ENCODE assay signal across 18 cellular contexts in the genomic region with DNA sequence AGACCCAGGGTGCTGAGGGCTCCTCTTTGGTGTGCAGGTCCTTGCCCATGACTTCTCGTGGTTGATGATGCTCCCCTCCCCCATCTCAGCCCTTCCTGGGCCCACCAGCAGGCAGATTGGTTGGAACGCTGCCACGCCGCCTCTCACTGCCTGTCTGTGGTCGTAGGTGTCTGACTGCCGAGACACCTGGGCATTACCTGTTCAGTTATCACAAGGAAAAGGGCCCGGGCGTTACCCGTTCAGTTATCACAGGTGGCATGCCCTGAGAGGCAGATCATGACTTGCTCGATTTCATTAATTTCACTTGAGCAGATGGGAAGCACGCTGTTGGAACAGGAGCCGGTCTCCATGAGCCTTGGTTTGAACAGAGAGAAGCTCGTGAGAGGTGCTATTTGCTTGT. TPM values are rescaled to one million over a fixed set of nuclear protein-coding genes. Genes with fewer than 3 reads are reported as not detected.
DNase-seq lines count a peak whose midpoint lies in the region; ATAC-seq and TF ChIP-seq lines count a peak whose summit lies in the region.
"Had no signal": no experiment of that assay in that cellular context is flagged by ENCODE, and none has a peak within 500 bp of the region (broad histone marks: within the 10 kb centered on the region; RNA-seq: fewer than 3 reads in every experiment).

No MANE protein-coding gene starts in this region.

- no peaks in the 10 kb centered on the region for H3F3A ChIP-seq in SK-N-SH (replicated peaks; ENCODE audit: insufficient read depth)

- POLR2A ChIA-PET in CD8-positive, alpha-beta memory T cell (lab: Charles Lee): no interaction called here
- POLR2A ChIA-PET in SK-N-SH (lab: Yijun Ruan, JAX): interaction anchor here (0.9 kb wide), 1 partner anchor 79 kb away, joined by 4 read pairs; no protein-coding TSS in a partner anchor

- no peak overlapping the region for H3K4me3 ChIP-seq in CD8-positive, alpha-beta memory T cell (ENCODE audit: low read length)
- no peak overlapping the region for H3K4me3 ChIP-seq in neuronal stem cell (ENCODE audit: low read length in 2 of 2)
- H3K4me3 ChIP-seq in SK-N-SH (ENCODE audit: low read depth in 2 of 2, low read length in 1 of 2): no peak overlapping the region
- H3K4me3 ChIP-seq: GM12878, pancreas had no signal

- peak overlapping the region in 7 of 8 donors; percentile 19 to 91 (median 84) for H3K27ac Mint-ChIP-seq in CD8-positive, alpha-beta memory T cell
- no peak overlapping the region for H3K27ac Mint-ChIP-seq in activated CD8-positive, alpha-beta memory T cell treated with anti-CD3 and anti-CD28 coated beads, Interleukin-2, amount 10 ng/mL, durations not matched to agents 7 days and 5 days
- H3K27ac Mint-ChIP-seq: T-helper 1 cell treated with Interleukin-12 subunit alpha and Interleukin-12 subunit beta and Interleukin-4 antibody, amounts not matched to agents 30 μg/mL and 1 μg/mL, for 36 hours had no signal

- no peak for ATAC-seq in activated CD8-positive, alpha-beta memory T cell treated with anti-CD3 and anti-CD28 coated beads, Interleukin-2, amount 10 ng/mL, durations not matched to agents 7 days and 5 days
- ATAC-seq in HG02763 (IDR thresholded peaks at IDR 0.05; ENCODE audit: unreplicated experiment): no peak
- ATAC-seq: GM12878, pancreas had no signal

- no peak overlapping the region for H3K27ac ChIP-seq in CD8-positive, alpha-beta memory T cell (ENCODE audit: low read depth, low read length)
- H3K27ac ChIP-seq in cingulate gyrus (ENCODE audit: low read depth, low read length): peak overlapping the region; percentile 4
- no peak overlapping the region for H3K27ac ChIP-seq in neuronal stem cell (replicated peaks; ENCODE audit: low read length)
- H3K27ac ChIP-seq in SK-N-SH (ENCODE audit: low read depth in 2 of 2, low read length in 1 of 2): no peak overlapping the region
- H3K27ac ChIP-seq: brain microvascular endothelial cell, HL-60, pancreas had no signal

- H3K14ac ChIP-seq in neuronal stem cell (ENCODE audit: low read length): no peak overlapping the region

- H3K4me3 Mint-ChIP-seq in CD8-positive, alpha-beta memory T cell: no peak overlapping the region
- no peak overlapping the region for H3K4me3 Mint-ChIP-seq in activated CD8-positive, alpha-beta memory T cell treated with anti-CD3 and anti-CD28 coated beads, Interleukin-2, amount 10 ng/mL, durations not matched to agents 7 days and 5 days
- H3K4me3 Mint-ChIP-seq: B cell; T-helper 1 cell treated with Interleukin-12 subunit alpha and Interleukin-12 subunit beta and Interleukin-4 antibody, amounts not matched to agents 30 μg/mL and 1 μg/mL, for 36 hours had no signal

- no peak for TF ChIP-seq RAD21 in SK-N-SH (IDR thresholded peaks at IDR 0.05; ENCODE audit: low read length)

- H3K4me1 Mint-ChIP-seq in CD8-positive, alpha-beta memory T cell: peaks cover 0 to 18% (median 3%) of the 10 kb centered on the region in 3 donors
- H3K4me1 Mint-ChIP-seq in activated CD8-positive, alpha-beta memory T cell treated with anti-CD3 and anti-CD28 coated beads, Interleukin-2, amount 10 ng/mL, durations not matched to agents 7 days and 5 days: peaks cover 8% of the 10 kb centered on the region

- no peaks in the 10 kb centered on the region for H3K27me3 ChIP-seq in CD8-positive, alpha-beta memory T cell (ENCODE audit: insufficient read depth, low read length, poor library complexity, severe bottlenecking)
- H3K27me3 ChIP-seq in neuronal stem cell (ENCODE audit: control insufficient read depth in 3 of 3, insufficient read depth in 3 of 3, low read depth in 1 of 3, low read length in 3 of 3) (no peaks in the 10 kb centered on the region), SK-N-SH (ENCODE audit: insufficient read depth) (no peaks in the 10 kb centered on the region)
- H3K27me3 ChIP-seq: brain microvascular endothelial cell, pancreas had no signal

- no peaks in the 10 kb centered on the region for H3K4me1 ChIP-seq in CD8-positive, alpha-beta memory T cell (ENCODE audit: insufficient read depth, low read length)
- peaks cover 0 to 13% of the 10 kb centered on the region in 2 donors for H3K4me1 ChIP-seq in neuronal stem cell (ENCODE audit: control insufficient read depth in 2 of 2, insufficient read depth in 1 of 2, low read depth in 1 of 2, low read length in 2 of 2)
- no peaks in the 10 kb centered on the region; a peak in 1 of 4 replicates for H3K4me1 ChIP-seq in SK-N-SH (ENCODE audit: control insufficient read depth in 1 of 2, insufficient read depth in 2 of 2, low read depth in 1 of 2, low read length in 1 of 2)

- H3K9ac ChIP-seq in neuronal stem cell (ENCODE audit: low read depth, low read length, poor library complexity) (no peak overlapping the region), SK-N-SH (no peak overlapping the region)

- H4K20me1 ChIP-seq in SK-N-SH (ENCODE audit: insufficient read depth): no peaks in the 10 kb centered on the region

- H3K36me3 ChIP-seq in CD8-positive, alpha-beta memory T cell (ENCODE audit: insufficient read depth, low read length): peaks cover 42% of the 10 kb centered on the region
- H3K36me3 ChIP-seq in neuronal stem cell (replicated peaks in 1 of 2; ENCODE audit: control insufficient read depth in 2 of 2, insufficient read depth in 2 of 2, low read length in 2 of 2) (peaks cover 7 to 20% of the 10 kb centered on the region in 2 donors), SK-N-SH (replicated peaks in 1 of 2; ENCODE audit: control insufficient read depth in 1 of 2, insufficient read depth in 2 of 2, low read length in 1 of 2) (peaks cover 34 to 36% of the 10 kb centered on the region in 2 experiments)
- H3K36me3 ChIP-seq: pancreas had no signal

- H2BK5ac ChIP-seq in neuronal stem cell (ENCODE audit: low read length): no peak overlapping the region

- no peak for TF ChIP-seq CTCF in SK-N-SH (IDR thresholded peaks at IDR 0.05)

- H3K79me2 ChIP-seq in SK-N-SH (ENCODE audit: insufficient read depth): 0 out of 2 replicates have a peak, but pooled peaks cover 3% of the 10 kb centered on the region

- no peak overlapping the region for H2AK5ac ChIP-seq in neuronal stem cell (ENCODE audit: low read depth, low read length)

- no peak overlapping the region for H4K8ac ChIP-seq in neuronal stem cell (ENCODE audit: low read depth, low read length)

- DNase-seq in CD8-positive, alpha-beta memory T cell: peak in 1 of 5 donors; percentile 23
- DNase-seq in NCI-H1694 treated with DMSO at 0.1 percent for 48 hours (lab: John Stamatoyannopoulos, UW): peak; percentile 55
- no peak for DNase-seq in neuronal stem cell (ENCODE audit: low spot score)
- DNase-seq in SK-N-SH: no peak
- no peak for DNase-seq in GF-D8 (lab: John Stamatoyannopoulos, UW)
- DNase-seq in activated CD8-positive, alpha-beta memory T cell treated with anti-CD3 and anti-CD28 coated beads, Interleukin-2, amount 10 ng/mL, durations not matched to agents 7 days and 5 days: no peak
- DNase-seq: activated CD4-positive, alpha-beta T cell treated with anti-CD3 and anti-CD28 coated beads for 4 hours; brain microvascular endothelial cell; effector memory CD4-positive, alpha-beta T cell; NCI-H1436; NCI-H69 had no signal

- H4K91ac ChIP-seq in neuronal stem cell (ENCODE audit: low read depth, low read length, poor library complexity): no peak overlapping the region

- peak overlapping the region; percentile 76 for H2BK12ac ChIP-seq in neuronal stem cell (ENCODE audit: low read length)

- H3K4ac ChIP-seq in neuronal stem cell (ENCODE audit: low read length): no peak overlapping the region

- no peaks in the 10 kb centered on the region for H3K79me1 ChIP-seq in neuronal stem cell (ENCODE audit: low read depth, low read length)

- H2BK15ac ChIP-seq in neuronal stem cell (ENCODE audit: low read length): no peak overlapping the region

- H3K36me3 Mint-ChIP-seq in CD8-positive, alpha-beta memory T cell: peaks cover 22 to 90% (median 28%) of the 10 kb centered on the region in 3 donors
- H3K36me3 Mint-ChIP-seq in activated CD8-positive, alpha-beta memory T cell treated with anti-CD3 and anti-CD28 coated beads, Interleukin-2, amount 10 ng/mL, durations not matched to agents 7 days and 5 days: peaks cover 58% of the 10 kb centered on the region

- H3K4me2 ChIP-seq in neuronal stem cell (ENCODE audit: insufficient read depth, low read length, poor library complexity, severe bottlenecking): no peak overlapping the region
- no peak overlapping the region for H3K4me2 ChIP-seq in SK-N-SH

- CTCF ChIA-PET in CD8-positive, alpha-beta memory T cell (lab: Charles Lee): no interaction called here
- CTCF ChIA-PET in SK-N-SH (lab: Yijun Ruan, JAX): interaction anchor here (1.0 to 1.7 kb wide), 2 partner anchors 19 to 41 kb away, joined by 3 read pairs; no protein-coding TSS in a partner anchor
- CTCF ChIA-PET in activated CD8-positive, alpha-beta memory T cell treated with anti-CD3 and anti-CD28 coated beads, Interleukin-2, amount 10 ng/mL, durations not matched to agents 7 days and 5 days (lab: Charles Lee): no interaction called here

- H3K27me3 Mint-ChIP-seq in CD8-positive, alpha-beta memory T cell: peaks cover 0 to under 1% of the 10 kb centered on the region in 2 donors
- no peaks in the 10 kb centered on the region for H3K27me3 Mint-ChIP-seq in activated CD8-positive, alpha-beta memory T cell treated with anti-CD3 and anti-CD28 coated beads, Interleukin-2, amount 10 ng/mL, durations not matched to agents 7 days and 5 days
- H3K27me3 Mint-ChIP-seq: B cell had no signal

- no peaks in the 10 kb centered on the region for H3K9me3 Mint-ChIP-seq in CD8-positive, alpha-beta memory T cell
- H3K9me3 Mint-ChIP-seq in activated CD8-positive, alpha-beta memory T cell treated with anti-CD3 and anti-CD28 coated beads, Interleukin-2, amount 10 ng/mL, durations not matched to agents 7 days and 5 days (ENCODE audit: low read depth): no peaks in the 10 kb centered on the region
- H3K9me3 Mint-ChIP-seq: T-helper 1 cell treated with Interleukin-12 subunit alpha and Interleukin-12 subunit beta and Interleukin-4 antibody, amounts not matched to agents 30 μg/mL and 1 μg/mL, for 36 hours had no signal

- H2AFZ ChIP-seq in neuronal stem cell (ENCODE audit: low read length) (no peak overlapping the region), SK-N-SH (ENCODE audit: low read depth) (no peak overlapping the region)

- no peak overlapping the region for H3K18ac ChIP-seq in neuronal stem cell (ENCODE audit: low read length)

- no peak for TF ChIP-seq EP300 in SK-N-SH (IDR thresholded peaks at IDR 0.05; ENCODE audit: borderline replicate concordance in 1 of 2, low read depth in 1 of 2, low read length in 1 of 2)

- no peak overlapping the region for H3K23ac ChIP-seq in neuronal stem cell (ENCODE audit: low read depth, low read length, poor library complexity)

- H2BK120ac ChIP-seq in neuronal stem cell (ENCODE audit: low read depth, low read length): no peak overlapping the region

- no peaks in the 10 kb centered on the region for H3K9me2 ChIP-seq in SK-N-SH

- H3K9me3 ChIP-seq in CD8-positive, alpha-beta memory T cell (ENCODE audit: low read length): no peaks in the 10 kb centered on the region
- H3K9me3 ChIP-seq in neuronal stem cell (replicated peaks in 1 of 2; ENCODE audit: control insufficient read depth in 2 of 2, insufficient read depth in 1 of 2, low read depth in 1 of 2, low read length in 2 of 2): no peaks in the 10 kb centered on the region
- H3K9me3 ChIP-seq in SK-N-SH: no peaks in the 10 kb centered on the region
- H3K9me3 ChIP-seq: pancreas had no signal

- WGBS in neuronal stem cell (ENCODE audit: extremely low coverage in 2 of 2, insufficient read length in 2 of 2, insufficient replicate concordance in 1 of 2), 2 donors: no CpG with 5 or more reads among the region's 13 CpGs
- 94% methylated on average over 13 of the region's 13 CpGs for WGBS in SK-N-SH (ENCODE audit: low lambda C conversion rate)

RNA-seq across cellular contexts. Expression of gene TACR2, which starts 42.5 kb away (rescaled TPM):
- not detected for total RNA-seq in CD8-positive, alpha-beta memory T cell
- not detected for polyA plus RNA-seq in CD8-positive, alpha-beta memory T cell
- polyA plus RNA-seq in neuronal stem cell (2013, experiment 1 of 2): not detected
- not detected for polyA plus RNA-seq in neuronal stem cell (2013, experiment 2 of 2)
- polyA plus RNA-seq in SK-N-SH (2012; rRNA removed): 0.02 and 0.05 TPM in 2 replicates
- polyA plus RNA-seq in SK-N-SH (2012; cell fraction: cytosol; rRNA removed): 0.03 TPM in 1 of 2 replicates, not detected in the other
- not detected in 2 replicates for polyA plus RNA-seq in SK-N-SH (2012; cell fraction: nucleus; rRNA removed)
- total RNA-seq in activated CD8-positive, alpha-beta memory T cell treated with anti-CD3 and anti-CD28 coated beads, Interleukin-2, amount 10 ng/mL, durations not matched to agents 7 days and 5 days: not detected
- total RNA-seq: B cell, GM12878 had no signal
